ENCODE assay signal across 8 cellular contexts in genomic region chr6:127343753-127344659, GRCh38. TPM values are rescaled to one million over a fixed set of nuclear protein-coding genes. Genes with fewer than 3 reads are reported as not detected.
DNase-seq lines count a peak whose midpoint lies in the region; TF ChIP-seq lines count a peak whose summit lies in the region.

No MANE protein-coding gene starts in this region.

- TF ChIP-seq POLR2A in sigmoid colon (IDR thresholded peaks at IDR 0.05), result no peak

- 2% methylated on average over 27 of the region's 27 CpGs for WGBS in HUES64
- 5 to 10% methylated on average over 27 of the region's 27 CpGs for WGBS in sigmoid colon, 2 donors

- H3K9me3 Mint-ChIP-seq in T-helper 2 cell treated with Interferon-gamma antibody and Interleukin-4, amounts not matched to agents 5 μg/mL and 100 μg/mL, for 36 hours, result no peaks in the 10 kb centered on the region

- H3K27ac Mint-ChIP-seq in T-helper 2 cell treated with Interferon-gamma antibody and Interleukin-4, amounts not matched to agents 5 μg/mL and 100 μg/mL, for 36 hours, result no peak overlapping the region

- no peaks in the 10 kb centered on the region for H3K27me3 Mint-ChIP-seq in T-helper 2 cell treated with Interferon-gamma antibody and Interleukin-4, amounts not matched to agents 5 μg/mL and 100 μg/mL, for 36 hours (ENCODE audit: low read depth)

- in situ Hi-C loops in KBM-7 (cut with MboI; ENCODE audit: low pct_unique_long_range_greater_than_20kb, low sequenced_read_pairs), result no loop called here

- TF ChIP-seq EP300 in sigmoid colon (IDR thresholded peaks at IDR 0.05), result no peak

- H3K4me1 ChIP-seq in HUES64 (ENCODE audit: insufficient read depth, low read length) (peaks cover 25% of the 10 kb centered on the region), sigmoid colon (peaks cover 0 to 39% (median 37%) of the 10 kb centered on the region in 4 donors)

- H3K4me1 Mint-ChIP-seq in T-helper 2 cell treated with Interferon-gamma antibody and Interleukin-4, amounts not matched to agents 5 μg/mL and 100 μg/mL, for 36 hours (ENCODE audit: low read depth), result peaks cover 4% of the 10 kb centered on the region

- no peak overlapping the region for H3K4me3 Mint-ChIP-seq in T-helper 2 cell treated with Interferon-gamma antibody and Interleukin-4, amounts not matched to agents 5 μg/mL and 100 μg/mL, for 36 hours

- no peaks in the 10 kb centered on the region for H3K36me3 ChIP-seq in HUES64 (ENCODE audit: insufficient read depth, low read length)
- H3K36me3 ChIP-seq in sigmoid colon, result no peaks in the 10 kb centered on the region

- H3K4me3 ChIP-seq in HUES64 (ENCODE audit: low read length) (peak overlapping the region; percentile 89), sigmoid colon (peak overlapping the region; percentile 63 to 83 (median 76))

- H3K9me3 ChIP-seq in HUES64 (ENCODE audit: insufficient read depth, low read depth, low read length) (no peaks in the 10 kb centered on the region), sigmoid colon (no peaks in the 10 kb centered on the region)

- H3K36me3 Mint-ChIP-seq in T-helper 2 cell treated with Interferon-gamma antibody and Interleukin-4, amounts not matched to agents 5 μg/mL and 100 μg/mL, for 36 hours (ENCODE audit: low read depth), result peaks cover 6% of the 10 kb centered on the region

- no peaks in the 10 kb centered on the region for H3K27me3 ChIP-seq in HUES64 (ENCODE audit: insufficient read depth, low read length)
- no peaks in the 10 kb centered on the region for H3K27me3 ChIP-seq in sigmoid colon

- intact Hi-C loops in sigmoid colon (cut with DNase I), result loop anchor here (2.0 kb wide), 3 partner anchors 77 to 121 kb away; partner anchors contain the start of gene RNF146

- peak; percentile 57 for DNase-seq in DMS 273 (lab: John Stamatoyannopoulos, UW; ENCODE audit: unreplicated experiment)
- no peak for DNase-seq in DMS 273 treated with DMSO at 0.1 percent for 48 hours (lab: John Stamatoyannopoulos, UW)
- peak; percentile 9 for DNase-seq in T-helper 2 cell treated with Interferon-gamma antibody and Interleukin-4, amounts not matched to agents 5 μg/mL and 100 μg/mL, for 36 hours (ENCODE audit: low spot score)
- DNase-seq in glomerular endothelial cell (ENCODE audit: extremely low read depth, low read depth, low spot score), result peak; percentile 18
- no peak for DNase-seq in sigmoid colon
- DNase-seq in T-helper 9 cell, result no peak
- no peak for DNase-seq in KBM-7

- H3K9ac ChIP-seq in HUES64 (ENCODE audit: low read depth, low read length), result peak overlapping the region; percentile 85

- peak overlapping the region; percentile 81 for H3K27ac ChIP-seq in HUES64 (ENCODE audit: low read depth, low read length)
- H3K27ac ChIP-seq in sigmoid colon, result peak overlapping the region; percentile 83 to 91 (median 87)

- TF ChIP-seq CTCF in sigmoid colon (IDR thresholded peaks at IDR 0.05), result no peak

RNA-seq across cellular contexts. Expression of gene ECHDC1, which starts 0.6 kb away (rescaled TPM):
- polyA plus RNA-seq in HUES64 (2013, experiment 1 of 2), result 66.1 TPM
- 66.2 TPM for polyA plus RNA-seq in HUES64 (2013, experiment 2 of 2)
- 32.2 and 54.0 TPM in 2 replicates for total RNA-seq in glomerular endothelial cell
- total RNA-seq in sigmoid colon, result 10 to 100 TPM; 77.3 to 97.1 (median 83.5) TPM
- polyA plus RNA-seq in sigmoid colon, result 10 to 100 TPM; 48.6 to 66.6 (median 58.4) TPM

Comparison
In these comparisons a context has a peak if more than half of its experiments do, and no peak if none do; other contexts are left out.
1. DNase-seq: peak in DMS 273 (single experiment), T-helper 2 cell treated with Interferon-gamma antibody and Interleukin-4, amounts not matched to agents 5 μg/mL and 100 μg/mL, for 36 hours (single experiment) and glomerular endothelial cell (single experiment); none in DMS 273 treated with DMSO at 0.1 percent for 48 hours (single experiment), sigmoid colon (single experiment), T-helper 9 cell (single experiment) and KBM-7 (single experiment).